ENCODE assay signal across 13 cellular contexts in genomic region chr14:65838565-65838964, GRCh38.
"Had no signal": no experiment of that assay in that cellular context is flagged by ENCODE, and none has a peak within 500 bp of the region (broad histone marks: within the 10 kb centered on the region; RNA-seq: fewer than 3 reads in every experiment).

No MANE protein-coding gene starts in this region.

- H3K36me3 ChIP-seq: gastroesophageal sphincter, thyroid gland, vagina, WERI-Rb-1 had no signal

- H2AFZ ChIP-seq: parathyroid adenoma had no signal

- ATAC-seq: gastroesophageal sphincter had no signal

- H3K27me3 ChIP-seq: gastroesophageal sphincter, thyroid gland, vagina had no signal

- H3K9me3 ChIP-seq: gastroesophageal sphincter, thyroid gland, vagina had no signal

- H3K4me1 ChIP-seq: gastroesophageal sphincter, parathyroid adenoma, vagina had no signal

- DNase-seq: activated CD4-positive, alpha-beta T cell treated with anti-CD3 and anti-CD28 coated beads for 4 hours; activated effector memory CD4-positive, alpha-beta T cell treated with Interleukin-2 at 50 U/mL for 16 hours; activated T-cell treated with anti-CD3 and anti-CD28 coated beads, Interleukin-2, amount 50 U/mL, for 1 hour; caudate nucleus; cortex of kidney; kidney glomerular epithelial cell; T-helper 9 cell; thyroid gland; WERI-Rb-1 had no signal

- H3K79me2 ChIP-seq: parathyroid adenoma had no signal

- H3K4me3 ChIP-seq: gastroesophageal sphincter, skin epidermis, thyroid gland, vagina had no signal

- H3K27ac ChIP-seq: gastroesophageal sphincter, parathyroid adenoma, skin epidermis, thyroid gland, vagina, WERI-Rb-1 had no signal

- H3K9ac ChIP-seq: parathyroid adenoma had no signal
